ENCODE assay signal across 8 cellular contexts in the genomic region with DNA sequence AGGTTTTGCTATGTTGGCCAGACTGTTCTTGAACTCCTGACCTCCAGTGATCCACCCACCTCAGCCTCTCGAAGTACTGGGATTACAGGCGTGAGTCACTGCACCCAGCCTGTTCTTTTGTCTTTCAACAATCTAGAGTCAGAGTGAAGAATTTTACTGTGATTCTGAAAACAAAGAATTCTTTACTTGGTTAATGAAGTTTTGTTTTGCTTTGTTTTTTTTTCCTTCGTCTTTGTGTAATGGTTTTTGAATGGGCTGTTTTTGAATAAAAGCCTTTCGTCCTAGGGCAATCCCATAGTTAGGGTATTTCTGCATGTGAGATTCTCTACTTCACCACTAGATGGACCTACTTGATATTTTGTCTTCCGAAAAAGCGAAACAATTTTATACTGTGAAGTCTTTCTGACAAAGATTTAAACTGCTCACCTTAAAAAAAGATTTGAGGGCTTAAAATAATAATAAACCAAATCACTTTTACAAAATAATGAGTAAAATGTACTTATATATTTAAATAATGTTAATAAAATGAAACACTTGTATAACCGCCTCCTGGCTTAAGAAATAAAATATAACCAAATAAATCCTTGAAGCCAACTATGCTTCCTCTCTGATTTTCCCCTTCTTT.
DNase-seq lines count a peak whose midpoint lies in the region; ATAC-seq and TF ChIP-seq lines count a peak whose summit lies in the region.

No MANE protein-coding gene starts in this region.

- no peaks in the 10 kb centered on the region for H3K4me1 ChIP-seq in tibial artery

- H3K27me3 ChIP-seq in brain microvascular endothelial cell (replicated peaks) = no peaks in the 10 kb centered on the region
- H3K27me3 ChIP-seq in tibial artery = no peaks in the 10 kb centered on the region

- ATAC-seq in HG02970 (IDR thresholded peaks at IDR 0.05; ENCODE audit: low FRiP score, unreplicated experiment) = no peak

- H3K9me3 ChIP-seq in tibial artery = no peaks in the 10 kb centered on the region

- in situ Hi-C loops in brain microvascular endothelial cell (cut with HindIII; ENCODE audit: low pct_ligation_motif_present, low sequenced_read_pairs) = no loop called here

- H3K4me3 ChIP-seq in brain microvascular endothelial cell (ENCODE audit: low read depth, low read length) = no peak overlapping the region
- H3K4me3 ChIP-seq in tibial artery = no peak overlapping the region

- peak; percentile 46 for DNase-seq in D341Med (ENCODE audit: low spot score)
- peak; percentile 63 for DNase-seq in GM20000 (ENCODE audit: low spot score)
- DNase-seq in NCI-H345 (lab: John Stamatoyannopoulos, UW) = peak; percentile 56
- DNase-seq in brain microvascular endothelial cell = peak; percentile 52
- peak; percentile 64 for DNase-seq in islet precursor cell
- DNase-seq in tibial artery = no peak
- DNase-seq in effector CD4-positive, alpha-beta T cell = no peak

- H3K27ac ChIP-seq in brain microvascular endothelial cell (no peak overlapping the region), tibial artery (no peak overlapping the region)

- intact Hi-C loops in tibial artery (cut with DNase I; ENCODE audit: low total_unique reads) = loop anchor here (10.0 kb wide), 1 partner anchor 346 kb away; no protein-coding TSS in a partner anchor

- TF ChIP-seq CTCF in GM20000 (IDR thresholded peaks at IDR 0.05; ENCODE audit: extremely low read depth, missing control alignments) = peak; percentile 56
- peak; percentile 54 for TF ChIP-seq CTCF in brain microvascular endothelial cell (IDR thresholded peaks at IDR 0.05; ENCODE audit: low read depth, low read length, missing control alignments)
- TF ChIP-seq CTCF in tibial artery (IDR thresholded peaks at IDR 0.05) = peak; percentile 68 to 70

- H3K36me3 ChIP-seq in brain microvascular endothelial cell (replicated peaks) = no peaks in the 10 kb centered on the region
- H3K36me3 ChIP-seq in tibial artery = no peaks in the 10 kb centered on the region

Comparison
In these comparisons a context has a peak if more than half of its experiments do, and no peak if none do; other contexts are left out.
1. DNase-seq: peak in D341Med (single experiment), GM20000 (single experiment), NCI-H345 (single experiment), brain microvascular endothelial cell (single experiment) and islet precursor cell (single experiment); none in tibial artery (0 of 2) and effector CD4-positive, alpha-beta T cell (single experiment).
2. Peak in every context shown above with its lines, with median percentiles within 50 percentile points of each other: CTCF ChIP-seq.